ENCODE assay signal across 8 cellular contexts in the genomic region with DNA sequence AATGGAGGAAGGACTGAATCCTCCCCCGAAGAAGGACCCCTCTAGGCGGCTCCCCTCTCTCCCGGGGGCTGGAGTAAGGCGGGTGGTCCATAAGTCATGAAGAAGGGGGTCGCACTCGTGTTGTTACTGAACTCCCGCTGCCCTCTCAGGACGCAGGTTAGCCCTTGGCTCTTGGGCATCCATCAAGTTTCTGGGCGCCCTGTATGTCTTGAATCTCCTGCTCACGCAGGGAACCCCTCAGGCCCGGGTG. TPM values are rescaled to one million over a fixed set of nuclear protein-coding genes. Genes with fewer than 3 reads are reported as not detected.
DNase-seq lines count a peak whose midpoint lies in the region; ATAC-seq and TF ChIP-seq lines count a peak whose summit lies in the region.

No MANE protein-coding gene starts in this region.

- CTCF ChIA-PET in IMR-90 (lab: Yijun Ruan, JAX) = interaction anchor here (1.2 to 3.5 kb wide), 2 partner anchors 17 to 25 kb away, joined by 3 to 40 read pairs; partner anchors contain the start of genes NEK8, RPL23A and TLCD1

- H2BK15ac ChIP-seq in IMR-90 (ENCODE audit: low read depth, low read length) = peak overlapping the region; percentile 64; the same call in 1 of the 3 replicates

- H3K9me3 Mint-ChIP-seq in activated naive CD8-positive, alpha-beta T cell (ENCODE audit: low read depth) = no peaks in the 10 kb centered on the region
- H3K9me3 Mint-ChIP-seq in stimulated activated naive CD8-positive, alpha-beta T cell treated with anti-CD3 and anti-CD28 coated beads, Interleukin-15, amount 100 ng/mL, for 72 hours = no peaks in the 10 kb centered on the region

- H3K4me1 Mint-ChIP-seq in activated naive CD8-positive, alpha-beta T cell (ENCODE audit: low read depth) = peaks cover 12% of the 10 kb centered on the region
- peaks cover 75% of the 10 kb centered on the region for H3K4me1 Mint-ChIP-seq in stimulated activated naive CD8-positive, alpha-beta T cell treated with anti-CD3 and anti-CD28 coated beads, Interleukin-15, amount 100 ng/mL, for 72 hours

- H2BK120ac ChIP-seq in IMR-90 (ENCODE audit: low read depth, low read length) = peak overlapping the region; percentile 28; the same call in 1 of the 2 replicates

- peak overlapping the region; percentile 99 for H2AK9ac ChIP-seq in IMR-90 (replicated peaks; ENCODE audit: low read depth, low read length, poor library complexity)

- H4K8ac ChIP-seq in IMR-90 (ENCODE audit: low read depth in 2 of 2, low read length in 2 of 2) = peak overlapping the region; percentile 83 to 97

- no peak for DNase-seq in IMR-90
- no peak for DNase-seq in stimulated activated naive CD8-positive, alpha-beta T cell treated with anti-CD3 and anti-CD28 coated beads, Interleukin-15, amount 100 ng/mL, for 72 hours
- no peak for DNase-seq in NCI-H2227 (lab: John Stamatoyannopoulos, UW; ENCODE audit: unreplicated experiment)
- no peak for DNase-seq in NCI-H2081 treated with DMSO at 0.1 percent for 48 hours (lab: John Stamatoyannopoulos, UW)
- DNase-seq in stimulated activated CD4-positive, alpha-beta T cell treated with anti-CD3 and anti-CD28 coated beads, Interleukin-4, amount 100 ng/mL, for 4 hours = no peak

- ATAC-seq in IMR-90 (ENCODE audit: low read depth) (no peak), GM21526 (IDR thresholded peaks at IDR 0.05; ENCODE audit: low FRiP score, unreplicated experiment) (no peak)
- no peak for ATAC-seq in stimulated activated naive CD8-positive, alpha-beta T cell treated with anti-CD3 and anti-CD28 coated beads, Interleukin-15, amount 100 ng/mL, for 72 hours

- H3K4me2 ChIP-seq in IMR-90 (ENCODE audit: low read depth, low read length) = peak overlapping the region; percentile 87

- BruUV-seq in IMR-90 (replicated peaks; lab: Mats Ljungman, UMichigan) = TSS peak; percentile 51

- peaks cover 16% of the 10 kb centered on the region for H3K4me1 ChIP-seq in IMR-90 (ENCODE audit: control insufficient read depth, insufficient read depth, low read length)

- H3K27ac ChIP-seq in IMR-90 (ENCODE audit: insufficient read depth, low read length) = peak overlapping the region; percentile 94

- peak overlapping the region; percentile 97 for H2AK5ac ChIP-seq in IMR-90 (ENCODE audit: low read depth, low read length)

- peak overlapping the region; percentile 91 for H4K91ac ChIP-seq in IMR-90 (ENCODE audit: insufficient read depth, low read depth, low read length)

- peak overlapping the region; percentile 65 for H4K5ac ChIP-seq in IMR-90 (ENCODE audit: low read depth, low read length)

- H3K36me3 ChIP-seq in IMR-90 (ENCODE audit: control insufficient read depth, insufficient read depth, low read length) = peaks cover 36% of the 10 kb centered on the region

- in situ Hi-C loops in IMR-90 (cut with MboI; ENCODE audit: low sequenced_read_pairs) = no loop called here

- peak overlapping the region; percentile 78 for H3K4ac ChIP-seq in IMR-90 (ENCODE audit: low read depth, low read length)

- intact Hi-C loops in IMR-90 (cut with micrococcal nuclease) = no loop called here

- peaks cover 2% of the 10 kb centered on the region for H3K36me3 Mint-ChIP-seq in activated naive CD8-positive, alpha-beta T cell

- dilution Hi-C loops in IMR-90 (cut with HindIII; ENCODE audit: low sequenced_read_pairs, unreplicated experiment) = no loop called here

- H3K23ac ChIP-seq in IMR-90 (ENCODE audit: low read depth, low read length) = peak overlapping the region; percentile 98

- peaks cover 5 to 55% of the 10 kb centered on the region in 2 experiments; a peak in 3 of 4 replicates for H3K79me1 ChIP-seq in IMR-90 (ENCODE audit: low read depth in 1 of 2, low read length in 2 of 2)

- TF ChIP-seq POLR2A in IMR-90 (IDR thresholded peaks at IDR 0.05; ENCODE audit: low read depth, low read length) = no peak

- peaks cover 17% of the 10 kb centered on the region; the same call in 1 of the 2 replicates for H3K9me1 ChIP-seq in IMR-90 (ENCODE audit: insufficient read depth, low read length)

- H3K14ac ChIP-seq in IMR-90 (replicated peaks; ENCODE audit: low read depth, low read length) = peak overlapping the region; percentile 96

- peak overlapping the region; percentile 85 for H3K27ac Mint-ChIP-seq in activated naive CD8-positive, alpha-beta T cell
- peak overlapping the region; percentile 93 to 95 for H3K27ac Mint-ChIP-seq in stimulated activated naive CD8-positive, alpha-beta T cell treated with anti-CD3 and anti-CD28 coated beads, Interleukin-15, amount 100 ng/mL, for 72 hours

- H2BK20ac ChIP-seq in IMR-90 (ENCODE audit: low read depth, low read length) = no peak overlapping the region

- peak overlapping the region; percentile 64 for H2AFZ ChIP-seq in IMR-90 (replicated peaks; ENCODE audit: low read length, poor library complexity)

- POLR2A ChIA-PET in IMR-90 (lab: Charles Lee; ENCODE audit: unreplicated experiment) = interaction anchor here (1.2 kb wide), 1 partner anchor 16 kb away, joined by 3 read pairs; the partner anchor contains the start of gene NEK8

- H3K27me3 ChIP-seq in IMR-90 (ENCODE audit: control insufficient read depth, insufficient read depth, low read length) = no peaks in the 10 kb centered on the region

- no peaks in the 10 kb centered on the region for H3K9me3 ChIP-seq in IMR-90 (ENCODE audit: control insufficient read depth, insufficient read depth, low read length)
- no peaks in the 10 kb centered on the region for H3K9me3 ChIP-seq in iPS-18c (ENCODE audit: control insufficient read depth, insufficient read depth, low read length)

- peak overlapping the region; percentile 96 for H2BK5ac ChIP-seq in IMR-90 (ENCODE audit: low read depth, low read length, poor library complexity, severe bottlenecking)

- H3K27me3 Mint-ChIP-seq in activated naive CD8-positive, alpha-beta T cell = no peaks in the 10 kb centered on the region
- H3K27me3 Mint-ChIP-seq in stimulated activated naive CD8-positive, alpha-beta T cell treated with anti-CD3 and anti-CD28 coated beads, Interleukin-15, amount 100 ng/mL, for 72 hours = no peaks in the 10 kb centered on the region

- TF ChIP-seq RAD21 in IMR-90 (IDR thresholded peaks at IDR 0.05; ENCODE audit: low read length) = no peak

- H3K9ac ChIP-seq in IMR-90 (ENCODE audit: low read depth, low read length) = peak overlapping the region; percentile 99

- peaks cover 56% of the 10 kb centered on the region for H4K20me1 ChIP-seq in IMR-90 (ENCODE audit: insufficient read depth, low read length)

- peak overlapping the region; percentile 62 for H3K18ac ChIP-seq in IMR-90 (ENCODE audit: low read depth, low read length)

- peak overlapping the region; percentile 94 for H3K4me3 Mint-ChIP-seq in activated naive CD8-positive, alpha-beta T cell
- H3K4me3 Mint-ChIP-seq in stimulated activated naive CD8-positive, alpha-beta T cell treated with anti-CD3 and anti-CD28 coated beads, Interleukin-15, amount 100 ng/mL, for 72 hours = peak overlapping the region; percentile 96

- TF ChIP-seq CTCF in IMR-90 (conservative IDR thresholded peaks at IDR 0.05; ENCODE audit: low read depth, low read length) = no peak

- H3K4me3 ChIP-seq in IMR-90 (ENCODE audit: insufficient read depth, low read depth, low read length) = peak overlapping the region; percentile 100
- peak overlapping the region; percentile 74 for H3K4me3 ChIP-seq in iPS-18c (ENCODE audit: insufficient read depth, low read depth, low read length)

- 10% methylated on average over 2 of the region's 11 CpGs; no CpG with 5 or more reads in 1 of the 2 experiments for WGBS in IMR-90 (ENCODE audit: extremely low coverage in 2 of 2, insufficient read length in 1 of 2), 2 experiments

- peak overlapping the region; percentile 98 for H3K56ac ChIP-seq in IMR-90 (ENCODE audit: extremely low read depth, insufficient read depth, low read length)

TF ChIP-seq in IMR-90, 13 proteins besides CTCF, POLR2A, EP300 and RAD21:
- no peak for TF ChIP-seq SMC3 (IDR thresholded peaks at IDR 0.05; ENCODE audit: low read depth, low read length)

RNA-seq across cellular contexts. Expression of gene TRAF4, which starts 0.9 kb away (rescaled TPM):
- total RNA-seq in IMR-90 (2012; rRNA removed) = 27.5 and 36.9 TPM in 2 replicates
- 63.2 and 75.6 TPM in 2 replicates for polyA plus RNA-seq in IMR-90 (2012; rRNA removed)
- 51.5 and 75.6 TPM in 2 replicates for polyA plus RNA-seq in IMR-90 (2012; cell fraction: cytosol; rRNA removed)
- polyA plus RNA-seq in IMR-90 (2012; cell fraction: nucleus; rRNA removed; ENCODE audit: low replicate concordance) = 310 and 764 TPM in 2 replicates

RNA-seq across cellular contexts. Expression of gene NEK8, which starts 16.1 kb away (rescaled TPM):
- total RNA-seq in IMR-90 (2012; rRNA removed) = 3.1 and 5.2 TPM in 2 replicates
- polyA plus RNA-seq in IMR-90 (2012; rRNA removed) = 4.1 and 4.6 TPM in 2 replicates
- polyA plus RNA-seq in IMR-90 (2012; cell fraction: cytosol; rRNA removed) = 2.6 and 5.8 TPM in 2 replicates
- polyA plus RNA-seq in IMR-90 (2012; cell fraction: nucleus; rRNA removed; ENCODE audit: low replicate concordance) = 14.0 and 18.2 TPM in 2 replicates

RNA-seq across cellular contexts. Expression of gene TLCD1, which starts 18.7 kb away (rescaled TPM):
- total RNA-seq in IMR-90 (2012; rRNA removed) = 3.6 and 3.9 TPM in 2 replicates
- polyA plus RNA-seq in IMR-90 (2012; rRNA removed) = 8.7 and 9.3 TPM in 2 replicates
- 5.9 and 14.1 TPM in 2 replicates for polyA plus RNA-seq in IMR-90 (2012; cell fraction: cytosol; rRNA removed)
- polyA plus RNA-seq in IMR-90 (2012; cell fraction: nucleus; rRNA removed; ENCODE audit: low replicate concordance) = 3.7 and 5.6 TPM in 2 replicates

RNA-seq across cellular contexts. Expression of gene RPL23A, which starts 24.9 kb away (rescaled TPM):
- total RNA-seq in IMR-90 (2012; rRNA removed) = 572 and 596 TPM in 2 replicates
- 958 and 1,004 TPM in 2 replicates for polyA plus RNA-seq in IMR-90 (2012; rRNA removed)
- polyA plus RNA-seq in IMR-90 (2012; cell fraction: cytosol; rRNA removed) = 180 and 421 TPM in 2 replicates
- polyA plus RNA-seq in IMR-90 (2012; cell fraction: nucleus; rRNA removed; ENCODE audit: low replicate concordance) = 47.7 and 402 TPM in 2 replicates

RNA-seq across cellular contexts. Expression of gene RAB34, which starts 27.1 kb away (rescaled TPM):
- total RNA-seq in IMR-90 (2012; rRNA removed) = 304 and 351 TPM in 2 replicates
- polyA plus RNA-seq in IMR-90 (2012; rRNA removed) = 374 and 387 TPM in 2 replicates
- polyA plus RNA-seq in IMR-90 (2012; cell fraction: cytosol; rRNA removed) = 274 and 575 TPM in 2 replicates
- polyA plus RNA-seq in IMR-90 (2012; cell fraction: nucleus; rRNA removed; ENCODE audit: low replicate concordance) = 417 and 521 TPM in 2 replicates
